Comparison of ENCODE assay signal across 8 cellular contexts in the genomic region with DNA sequence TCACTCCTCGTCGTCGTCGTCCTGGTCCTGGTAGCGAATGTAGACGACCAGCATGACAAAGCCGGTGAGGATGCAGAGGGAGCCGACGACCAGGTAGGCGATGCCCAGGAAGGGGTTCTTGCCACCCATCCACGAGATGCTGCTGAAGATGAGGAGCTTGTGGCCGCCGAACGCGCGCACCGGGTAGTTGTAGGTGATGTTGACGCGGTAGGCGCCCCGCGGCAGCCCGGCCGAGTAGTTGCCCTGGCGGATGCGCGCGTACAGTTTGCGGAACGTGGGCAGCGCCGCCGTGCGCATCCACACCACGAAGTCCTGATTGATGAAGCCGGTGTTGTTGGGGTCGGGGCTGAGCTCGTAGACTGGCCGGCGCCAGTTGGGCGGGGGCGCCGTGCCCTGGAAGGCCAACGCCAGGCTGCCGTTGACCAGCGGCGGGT. TPM values are rescaled to one million over a fixed set of nuclear protein-coding genes. Genes with fewer than 3 reads are reported as not detected.
DNase-seq lines count a peak whose midpoint lies in the region; ATAC-seq and TF ChIP-seq lines count a peak whose summit lies in the region.

No MANE protein-coding gene starts in this region.

- peak overlapping the region; percentile 98 for H3K4me3 Mint-ChIP-seq in Caco-2 (ENCODE audit: unreplicated experiment)

- peak overlapping the region; percentile 93 for H3K27ac Mint-ChIP-seq in Caco-2 (ENCODE audit: unreplicated experiment)

- in situ Hi-C loops in GM13976 (cut with MboI; ENCODE audit: low sequenced_read_pairs, unreplicated experiment) = loop anchor here (10.0 to 25.0 kb wide), 2 partner anchors 175 to 557 kb away; no protein-coding TSS in a partner anchor

- peak overlapping the region; percentile 93 for H3K4me3 ChIP-seq in Caco-2 (ENCODE audit: low read depth, low read length)
- H3K4me3 ChIP-seq in epithelial cell of esophagus (ENCODE audit: low read length) = peak overlapping the region; percentile 73

- TF ChIP-seq CTCF in Caco-2 (IDR thresholded peaks at IDR 0.05; ENCODE audit: insufficient read depth in 1 of 2, low read depth in 1 of 2, low read length in 1 of 2, severe bottlenecking in 1 of 2, unreplicated experiment in 1 of 2) (no peak), epithelial cell of esophagus (IDR thresholded peaks at IDR 0.05; ENCODE audit: insufficient read depth, low read depth, low read length, missing control alignments) (no peak), omental fat pad (IDR thresholded peaks at IDR 0.05) (no peak), GM13976 (IDR thresholded peaks at IDR 0.05; ENCODE audit: borderline replicate concordance, control extremely low read depth, extremely low read depth, insufficient read depth, missing control alignments) (no peak)

- H3K36me3 Mint-ChIP-seq in Caco-2 (ENCODE audit: insufficient read depth, unreplicated experiment) = peaks cover 27% of the 10 kb centered on the region

- H3K27me3 Mint-ChIP-seq in Caco-2 (ENCODE audit: insufficient read depth, unreplicated experiment) = no peaks in the 10 kb centered on the region

- peaks cover 21% of the 10 kb centered on the region; the same call in 1 of the 2 replicates for H3K4me1 ChIP-seq in Caco-2

- no peaks in the 10 kb centered on the region for H3K36me3 ChIP-seq in Caco-2 (ENCODE audit: control insufficient read depth, insufficient read depth, low read length)

- intact Hi-C loops in Caco-2 (cut with micrococcal nuclease; ENCODE audit: unreplicated experiment) = loop anchor here (5.0 kb wide), 1 partner anchor 157 kb away; no protein-coding TSS in a partner anchor

- DNase-seq in Caco-2 (peak in 1 of 2 experiments; percentile 41), epithelial cell of esophagus (ENCODE audit: low read depth) (peak; percentile 55), omental fat pad (ENCODE audit: low spot score) (no peak), SW 1271 (lab: John Stamatoyannopoulos, UW) (no peak), SK-N-DZ (ENCODE audit: low spot score) (no peak), GM13976 (ENCODE audit: low spot score) (no peak), CD1c-positive myeloid dendritic cell (ENCODE audit: extremely low spot score) (no peak)

- H3K27me3 ChIP-seq in Caco-2 (replicated peaks; ENCODE audit: control insufficient read depth, insufficient read depth, low read length) = no peaks in the 10 kb centered on the region

- POLR2A ChIA-PET in Caco-2 (lab: Charles Lee) = interaction anchor here (0.5 to 1.1 kb wide), 3 partner anchors 9 to 482 kb away, joined by 3 to 5 read pairs (median 3); partner anchors contain the start of gene SNAPC1

- BruUV-seq in Caco-2 (replicated peaks; lab: Mats Ljungman, UMichigan) = no TSS peak

- H3K9me3 ChIP-seq in Caco-2 = no peaks in the 10 kb centered on the region

- peak; percentile 31 to 40 for ATAC-seq in activated CD4-positive, CD25-positive, alpha-beta regulatory T cell treated with anti-CD3 and anti-CD28 coated beads, Interleukin-2, amount 50 U/mL, for 24 hours
- peak; percentile 15 for ATAC-seq in omental fat pad (ENCODE audit: low FRiP score)

- H3K4me1 Mint-ChIP-seq in Caco-2 (ENCODE audit: low read depth, unreplicated experiment) = peaks cover 17% of the 10 kb centered on the region

- H3K9me3 Mint-ChIP-seq in Caco-2 (ENCODE audit: unreplicated experiment) = no peaks in the 10 kb centered on the region

- CTCF ChIA-PET in Caco-2 (lab: Charles Lee) = interaction anchor here (0.9 to 1.7 kb wide), 4 partner anchors 9 to 41 kb away, joined by 3 to 6 read pairs (median 4); partner anchors contain the start of gene PRKCH

RNA-seq across cellular contexts. Expression of gene TMEM30B, which starts 1.0 kb away (rescaled TPM):
- total RNA-seq in Caco-2 (2022) = 31.4 and 32.5 TPM in 2 replicates
- total RNA-seq in omental fat pad = 1 to 10 TPM; 1.9 to 4.6 (median 2.5) TPM
- not detected in 2 replicates for polyA plus RNA-seq in SK-N-DZ (2014; cell fraction: cytosol; rRNA removed)
- not detected in 2 replicates for polyA plus RNA-seq in SK-N-DZ (2014; cell fraction: nucleus; rRNA removed)

RNA-seq across cellular contexts. Expression of gene PRKCH, which starts 41.3 kb away (rescaled TPM):
- total RNA-seq in Caco-2 (2022) = 17.8 and 18.3 TPM in 2 replicates
- total RNA-seq in omental fat pad = 10 to 100 TPM; 15.7 to 74.7 (median 38.4) TPM
- 0.25 and 0.28 TPM in 2 replicates for polyA plus RNA-seq in SK-N-DZ (2014; cell fraction: cytosol; rRNA removed)
- 3.3 TPM in 1 of 2 replicates, not detected in the other for polyA plus RNA-seq in SK-N-DZ (2014; cell fraction: nucleus; rRNA removed)
